Comparison of ENCODE assay signal across 1 cellular context in genomic region chr17:75456417-75457046, GRCh38.
TF ChIP-seq lines count a peak whose summit lies in the region.

Gene TMEM94 (plus strand): TSS chr17:75456635. CDS start chr17:75471906, 15,271 bp downstream.

TF ChIP-seq in HepG2, 621 proteins besides CTCF, POLR2A, EP300 and RAD21 (continued from another document and continues in another):
- TF ChIP-seq, protein P1, sequence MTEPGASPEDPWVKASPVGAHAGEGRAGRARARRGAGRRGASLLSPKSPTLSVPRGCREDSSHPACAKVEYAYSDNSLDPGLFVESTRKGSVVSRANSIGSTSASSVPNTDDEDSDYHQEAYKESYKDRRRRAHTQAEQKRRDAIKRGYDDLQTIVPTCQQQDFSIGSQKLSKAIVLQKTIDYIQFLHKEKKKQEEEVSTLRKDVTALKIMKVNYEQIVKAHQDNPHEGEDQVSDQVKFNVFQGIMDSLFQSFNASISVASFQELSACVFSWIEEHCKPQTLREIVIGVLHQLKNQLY (CRISPR knock-in tag; IDR thresholded peaks at IDR 0.05) = 0 out of 2 replicates have a peak, but pooled peaks have one; percentile 15
- TF ChIP-seq BRD4 (CRISPR knock-in tag; IDR thresholded peaks at IDR 0.05) (peak; percentile 94), CHD4 (IDR thresholded peaks at IDR 0.05; ENCODE audit: borderline replicate concordance, low read length) (no peak), NR3C1 (CRISPR knock-in tag; IDR thresholded peaks at IDR 0.05) (no peak), ZFP41 (CRISPR knock-in tag; IDR thresholded peaks at IDR 0.05; ENCODE audit: borderline replicate concordance) (no peak), ZBTB7A (CRISPR knock-in tag; IDR thresholded peaks at IDR 0.05) (peak; percentile 64; the same call in 1 of the 2 replicates), ZBTB46 (CRISPR knock-in tag; IDR thresholded peaks at IDR 0.05; ENCODE audit: borderline replicate concordance) (no peak), ZNF790 (CRISPR knock-in tag; IDR thresholded peaks at IDR 0.05; ENCODE audit: borderline replicate concordance) (peak; percentile 53; the same call in 1 of the 2 replicates), MYPOP (CRISPR knock-in tag; IDR thresholded peaks at IDR 0.05) (no peak), ZNF205 (CRISPR knock-in tag; IDR thresholded peaks at IDR 0.05) (peak; percentile 48), HOXA7 (CRISPR knock-in tag; IDR thresholded peaks at IDR 0.05) (no peak), ZNF615 (CRISPR knock-in tag; IDR thresholded peaks at IDR 0.05; ENCODE audit: borderline replicate concordance) (peak; percentile 98), ZNF282 (IDR thresholded peaks at IDR 0.05; ENCODE audit: partially characterized antibody) (no peak), NFYC (CRISPR knock-in tag; IDR thresholded peaks at IDR 0.05) (peak; percentile 100), ARNT (IDR thresholded peaks at IDR 0.05) (no peak), ZSCAN30 (CRISPR knock-in tag; IDR thresholded peaks at IDR 0.05) (peak; percentile 94), TBL1XR1 (IDR thresholded peaks at IDR 0.05; ENCODE audit: borderline replicate concordance, low read length, partially characterized antibody) (no peak), STAT5B (CRISPR knock-in tag; IDR thresholded peaks at IDR 0.05) (no peak), MBD4 (IDR thresholded peaks at IDR 0.05; ENCODE audit: borderline replicate concordance, low read length) (no peak), SNAPC2 (CRISPR knock-in tag; IDR thresholded peaks at IDR 0.05) (peak; percentile 8; the same call in 1 of the 2 replicates), ZNF264 (CRISPR knock-in tag; IDR thresholded peaks at IDR 0.05) (no peak), AGO2 (optimal IDR thresholded peaks at IDR 0.05; ENCODE audit: low read depth, low read length) (peak; percentile 37), ZNF253 (CRISPR knock-in tag; IDR thresholded peaks at IDR 0.05; ENCODE audit: borderline replicate concordance) (0 out of 2 replicates have a peak, but pooled peaks have one; percentile 10), NCOA1 (CRISPR knock-in tag; IDR thresholded peaks at IDR 0.05) (no peak), AKAP8 (CRISPR knock-in tag; IDR thresholded peaks at IDR 0.05) (peak; percentile 85; the same call in 1 of the 2 replicates), ASH2L (IDR thresholded peaks at IDR 0.05; ENCODE audit: insufficient read length, low read depth, low read length) (no peak), ZFY (CRISPR knock-in tag; IDR thresholded peaks at IDR 0.05) (peak; percentile 79), TP53 (CRISPR knock-in tag; conservative IDR thresholded peaks at IDR 0.05) (0 out of 2 replicates have a peak, but pooled peaks have one; percentile 52), MATR3 (CRISPR knock-in tag; IDR thresholded peaks at IDR 0.05) (no peak), ZNF510 (CRISPR knock-in tag; IDR thresholded peaks at IDR 0.05; ENCODE audit: low read depth) (peak; percentile 25; the same call in 1 of the 2 replicates), CCAR2 (optimal IDR thresholded peaks at IDR 0.05; ENCODE audit: low read depth, low read length) (no peak), MEIS1 (CRISPR knock-in tag; IDR thresholded peaks at IDR 0.05; ENCODE audit: borderline replicate concordance) (0 out of 2 replicates have a peak, but pooled peaks have one; percentile 49), ZNF724P (CRISPR knock-in tag; IDR thresholded peaks at IDR 0.05; ENCODE audit: borderline replicate concordance) (no peak; the same call in 1 of the 2 replicates), TARDBP (CRISPR knock-in tag; IDR thresholded peaks at IDR 0.05) (peak; percentile 77), ZNF407 (CRISPR knock-in tag; IDR thresholded peaks at IDR 0.05; ENCODE audit: not compliant biosample characterization) (peak; percentile 30), ZNF788 (CRISPR knock-in tag; IDR thresholded peaks at IDR 0.05; ENCODE audit: borderline replicate concordance) (peak; percentile 83; the same call in 1 of the 2 replicates), NAIF1 (CRISPR knock-in tag; IDR thresholded peaks at IDR 0.05; ENCODE audit: borderline replicate concordance) (peak; percentile 90; the same call in 1 of the 2 replicates)
- TF ChIP-seq, protein P2, sequence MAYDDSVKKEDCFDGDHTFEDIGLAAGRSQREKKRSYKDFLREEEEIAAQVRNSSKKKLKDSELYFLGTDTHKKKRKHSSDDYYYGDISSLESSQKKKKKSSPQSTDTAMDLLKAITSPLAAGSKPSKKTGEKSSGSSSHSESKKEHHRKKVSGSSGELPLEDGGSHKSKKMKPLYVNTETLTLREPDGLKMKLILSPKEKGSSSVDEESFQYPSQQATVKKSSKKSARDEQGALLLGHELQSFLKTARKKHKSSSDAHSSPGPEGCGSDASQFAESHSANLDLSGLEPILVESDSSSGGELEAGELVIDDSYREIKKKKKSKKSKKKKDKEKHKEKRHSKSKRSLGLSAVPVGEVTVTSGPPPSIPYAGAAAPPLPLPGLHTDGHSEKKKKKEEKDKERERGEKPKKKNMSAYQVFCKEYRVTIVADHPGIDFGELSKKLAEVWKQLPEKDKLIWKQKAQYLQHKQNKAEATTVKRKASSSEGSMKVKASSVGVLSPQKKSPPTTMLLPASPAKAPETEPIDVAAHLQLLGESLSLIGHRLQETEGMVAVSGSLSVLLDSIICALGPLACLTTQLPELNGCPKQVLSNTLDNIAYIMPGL (CRISPR knock-in tag; IDR thresholded peaks at IDR 0.05; ENCODE audit: borderline replicate concordance in 1 of 2, low read depth in 1 of 2) = peak; percentile 78 to 80; a peak in 3 of 4 replicates
- TF ChIP-seq, protein P3, sequence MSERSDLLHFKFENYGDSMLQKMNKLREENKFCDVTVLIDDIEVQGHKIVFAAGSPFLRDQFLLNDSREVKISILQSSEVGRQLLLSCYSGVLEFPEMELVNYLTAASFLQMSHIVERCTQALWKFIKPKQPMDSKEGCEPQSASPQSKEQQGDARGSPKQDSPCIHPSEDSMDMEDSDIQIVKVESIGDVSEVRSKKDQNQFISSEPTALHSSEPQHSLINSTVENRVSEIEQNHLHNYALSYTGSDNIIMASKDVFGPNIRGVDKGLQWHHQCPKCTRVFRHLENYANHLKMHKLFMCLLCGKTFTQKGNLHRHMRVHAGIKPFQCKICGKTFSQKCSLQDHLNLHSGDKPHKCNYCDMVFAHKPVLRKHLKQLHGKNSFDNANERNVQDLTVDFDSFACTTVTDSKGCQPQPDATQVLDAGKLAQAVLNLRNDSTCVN (CRISPR knock-in tag; IDR thresholded peaks at IDR 0.05; ENCODE audit: borderline replicate concordance) = no peak
- TF ChIP-seq, protein P4, sequence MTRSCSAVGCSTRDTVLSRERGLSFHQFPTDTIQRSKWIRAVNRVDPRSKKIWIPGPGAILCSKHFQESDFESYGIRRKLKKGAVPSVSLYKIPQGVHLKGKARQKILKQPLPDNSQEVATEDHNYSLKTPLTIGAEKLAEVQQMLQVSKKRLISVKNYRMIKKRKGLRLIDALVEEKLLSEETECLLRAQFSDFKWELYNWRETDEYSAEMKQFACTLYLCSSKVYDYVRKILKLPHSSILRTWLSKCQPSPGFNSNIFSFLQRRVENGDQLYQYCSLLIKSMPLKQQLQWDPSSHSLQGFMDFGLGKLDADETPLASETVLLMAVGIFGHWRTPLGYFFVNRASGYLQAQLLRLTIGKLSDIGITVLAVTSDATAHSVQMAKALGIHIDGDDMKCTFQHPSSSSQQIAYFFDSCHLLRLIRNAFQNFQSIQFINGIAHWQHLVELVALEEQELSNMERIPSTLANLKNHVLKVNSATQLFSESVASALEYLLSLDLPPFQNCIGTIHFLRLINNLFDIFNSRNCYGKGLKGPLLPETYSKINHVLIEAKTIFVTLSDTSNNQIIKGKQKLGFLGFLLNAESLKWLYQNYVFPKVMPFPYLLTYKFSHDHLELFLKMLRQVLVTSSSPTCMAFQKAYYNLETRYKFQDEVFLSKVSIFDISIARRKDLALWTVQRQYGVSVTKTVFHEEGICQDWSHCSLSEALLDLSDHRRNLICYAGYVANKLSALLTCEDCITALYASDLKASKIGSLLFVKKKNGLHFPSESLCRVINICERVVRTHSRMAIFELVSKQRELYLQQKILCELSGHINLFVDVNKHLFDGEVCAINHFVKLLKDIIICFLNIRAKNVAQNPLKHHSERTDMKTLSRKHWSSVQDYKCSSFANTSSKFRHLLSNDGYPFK (CRISPR knock-in tag; IDR thresholded peaks at IDR 0.05; ENCODE audit: borderline replicate concordance) = peak; percentile 91
